ENCODE assay signal across 9 cellular contexts in the genomic region with DNA sequence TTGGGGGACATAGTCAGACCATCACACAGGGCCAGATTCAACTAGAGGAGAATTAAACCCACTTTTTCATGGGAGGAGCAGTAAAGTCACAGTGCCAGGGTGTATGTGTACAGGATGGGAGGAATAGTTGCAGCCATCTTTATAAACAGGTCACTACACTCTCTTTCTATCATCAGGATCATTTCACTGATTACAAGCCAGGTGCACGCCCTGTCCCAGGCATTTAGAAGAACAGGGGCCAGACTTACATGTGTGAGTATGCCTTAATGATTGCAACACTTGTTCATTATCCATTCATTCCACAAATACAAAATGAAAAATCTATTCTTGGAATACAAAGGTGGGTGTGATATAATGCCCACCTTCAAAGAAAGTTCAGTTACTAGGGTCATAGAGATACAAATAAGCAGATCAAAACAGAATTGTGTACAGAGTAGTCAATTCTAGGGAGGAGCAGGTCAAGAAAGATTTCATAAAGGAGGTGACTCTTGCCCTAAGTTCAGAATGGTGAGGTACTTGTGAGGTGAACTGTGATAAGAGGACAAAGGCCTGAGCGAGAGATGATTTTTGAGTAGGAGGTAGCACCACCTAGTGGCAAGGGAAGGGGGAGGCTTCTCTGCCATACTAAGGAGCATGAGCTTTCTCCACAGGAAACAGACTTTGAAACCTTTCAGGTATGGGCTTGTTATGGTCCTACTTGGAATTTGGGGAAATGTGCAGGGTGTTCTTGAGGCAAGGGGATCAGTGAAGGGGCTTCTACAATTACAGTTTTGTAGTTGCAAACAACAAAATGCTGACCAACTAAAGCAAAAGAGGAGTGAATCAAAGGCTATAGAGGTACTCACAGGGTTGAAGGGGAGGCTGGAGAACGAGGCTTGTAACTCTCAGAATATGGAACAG.
DNase-seq lines count a peak whose midpoint lies in the region; ATAC-seq and TF ChIP-seq lines count a peak whose summit lies in the region.
"Had no signal": no experiment of that assay in that cellular context is flagged by ENCODE, and none has a peak within 500 bp of the region (broad histone marks: within the 10 kb centered on the region; RNA-seq: fewer than 3 reads in every experiment).

No MANE protein-coding gene starts in this region.

- DNase-seq in activated naive CD4-positive, alpha-beta T cell treated with Interleukin-2 at 50 U/mL for 16 hours = peak; percentile 27
- no peak for DNase-seq in activated naive CD4-positive, alpha-beta T cell (lab: John Stamatoyannopoulos, UW)
- DNase-seq in HT1080 (ENCODE audit: low read depth) (peak; percentile 52), RPMI7951 (ENCODE audit: low read depth) (peak; percentile 47), astrocyte of the spinal cord (ENCODE audit: low read depth, low spot score) (peak; percentile 37), iPS-NIHi7 (ENCODE audit: extremely low spot score) (peak; percentile 85)
- peak; percentile 8 for DNase-seq in stimulated activated CD4-positive, alpha-beta T cell treated with anti-CD3 and anti-CD28 coated beads, Interleukin-4, amount 100 ng/mL, for 1 hour
- DNase-seq: naive B cell had no signal

- peak; percentile 84 for TF ChIP-seq CTCF in astrocyte of the spinal cord (IDR thresholded peaks at IDR 0.05; ENCODE audit: low read depth, low read length)

- peak; percentile 95 for ATAC-seq in GM21723 (IDR thresholded peaks at IDR 0.05; ENCODE audit: unreplicated experiment)

- in situ Hi-C loops in astrocyte of the spinal cord (cut with HindIII; ENCODE audit: low sequenced_read_pairs) = no loop called here

- no peak overlapping the region for H3K4me3 ChIP-seq in astrocyte of the spinal cord (ENCODE audit: low read depth, low read length)

Comparison
In these comparisons a context has a peak if more than half of its experiments do, and no peak if none do; other contexts are left out.
1. DNase-seq: peak in activated naive CD4-positive, alpha-beta T cell treated with Interleukin-2 at 50 U/mL for 16 hours (single experiment), HT1080 (single experiment), RPMI7951 (single experiment), astrocyte of the spinal cord (single experiment), iPS-NIHi7 (single experiment) and stimulated activated CD4-positive, alpha-beta T cell treated with anti-CD3 and anti-CD28 coated beads, Interleukin-4, amount 100 ng/mL, for 1 hour (single experiment); none in activated naive CD4-positive, alpha-beta T cell (0 of 4).